Comparison of ENCODE assay signal across 18 cellular contexts in the genomic region with DNA sequence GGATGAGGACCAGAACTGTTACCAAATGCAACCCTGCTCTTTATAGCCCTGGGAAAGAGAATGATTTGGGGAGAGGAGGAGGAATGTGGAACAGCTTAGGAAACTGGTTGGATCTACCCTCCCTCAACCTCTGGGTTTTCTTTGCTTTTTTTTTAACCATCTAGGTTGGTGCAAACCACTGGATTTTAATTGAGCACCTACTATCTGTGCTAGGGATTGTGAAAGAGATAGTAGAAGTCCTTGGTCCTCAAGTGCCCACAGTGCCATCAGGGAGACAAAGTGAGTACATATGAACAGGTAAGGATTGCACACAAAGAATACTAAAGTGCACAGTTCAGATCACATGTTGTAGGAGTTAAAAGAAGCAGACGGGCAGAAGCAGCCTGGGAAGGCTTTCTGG. TPM values are rescaled to one million over a fixed set of nuclear protein-coding genes. Genes with fewer than 3 reads are reported as not detected.
A peak's percentile ranks its signal among the peaks of the same experiment; 100 is the strongest.
DNase-seq lines count a peak whose midpoint lies in the region; ATAC-seq and TF ChIP-seq lines count a peak whose summit lies in the region.
"Had no signal": no experiment of that assay in that cellular context is flagged by ENCODE, and none has a peak within 500 bp of the region (broad histone marks: within the 10 kb centered on the region; RNA-seq: fewer than 3 reads in every experiment).

No MANE protein-coding gene starts in this region.

- no peak for TF ChIP-seq EP300 in stomach (IDR thresholded peaks at IDR 0.05)

- no peaks in the 10 kb centered on the region for H3K9me3 Mint-ChIP-seq in activated T-cell treated with anti-CD3 and anti-CD28 coated beads, Interleukin-2, amount 50 U/mL, for 24 hours
- H3K9me3 Mint-ChIP-seq in endothelial cell (ENCODE audit: unreplicated experiment): peaks cover 3% of the 10 kb centered on the region
- H3K9me3 Mint-ChIP-seq: dendritic cell treated with granulocyte-macrophage colony-stimulating factor and Interleukin-4, amounts not matched to agents 40 ng/mL and 50 ng/mL, for 4 days had no signal

- POLR2A ChIA-PET in Panc1 (lab: Charles Lee): no interaction called here

- H3K27ac ChIP-seq in Panc1 (ENCODE audit: low read length): peak overlapping the region; percentile 87; the same call in 1 of the 2 replicates
- peak overlapping the region in 4 of 5 donors; percentile 4 to 99 (median 97) for H3K27ac ChIP-seq in stomach
- H3K27ac ChIP-seq: parathyroid adenoma had no signal

- CTCF ChIA-PET in Panc1 (lab: Charles Lee): no interaction called here

- peaks cover 93% of the 10 kb centered on the region for H3K36me3 Mint-ChIP-seq in activated T-cell treated with anti-CD3 and anti-CD28 coated beads, Interleukin-2, amount 50 U/mL, for 24 hours (ENCODE audit: low read depth)
- peaks cover 54% of the 10 kb centered on the region for H3K36me3 Mint-ChIP-seq in endothelial cell (ENCODE audit: low read depth, unreplicated experiment)

- intact Hi-C loops in Panc1 (cut with micrococcal nuclease; ENCODE audit: unreplicated experiment) (no loop called here), stomach (cut with DNase I; ENCODE audit: low total_unique reads) (no loop called here), left colon (cut with DNase I, micrococcal nuclease) (no loop called here)

- no peak for DNase-seq in activated T-cell treated with anti-CD3 and anti-CD28 coated beads, Interleukin-2, amount 50 U/mL, for 24 hours
- DNase-seq in activated T-cell treated with anti-CD3 and anti-CD28 coated beads for 4 hours (no peak), Panc1 (ENCODE audit: low read depth, low spot score) (no peak), endothelial cell (ENCODE audit: low spot score) (no peak), stomach (no peak), left colon (no peak), NCI-H1092 treated with DMSO at 0.1 percent for 48 hours (lab: John Stamatoyannopoulos, UW) (no peak), NCI-H526 treated with DMSO at 0.1 percent for 48 hours (lab: John Stamatoyannopoulos, UW) (no peak)
- DNase-seq: GDM1; MV-4-11; NCI-H345; stimulated activated CD4-positive, alpha-beta T cell treated with anti-CD3 and anti-CD28 coated beads, Interleukin-4, amount 100 ng/mL, for 4 hours had no signal

- no peaks in the 10 kb centered on the region for H3K9me3 ChIP-seq in Panc1 (ENCODE audit: control insufficient read depth, insufficient read depth, low read depth, low read length)
- H3K9me3 ChIP-seq in stomach: no peaks in the 10 kb centered on the region

- 56 to 73% (median 60%) methylated on average over 1 of the region's 1 CpG for WGBS in stomach, 5 donors

- no peak for ATAC-seq in Panc1
- no peak for ATAC-seq in left colon
- ATAC-seq: Right ventricle myocardium inferior had no signal

- H3K27me3 ChIP-seq in Panc1 (ENCODE audit: control insufficient read depth, insufficient read depth, low read length): no peaks in the 10 kb centered on the region
- no peaks in the 10 kb centered on the region for H3K27me3 ChIP-seq in stomach

- peaks cover 70% of the 10 kb centered on the region for H3K4me1 Mint-ChIP-seq in activated T-cell treated with anti-CD3 and anti-CD28 coated beads, Interleukin-2, amount 50 U/mL, for 24 hours (ENCODE audit: low read depth)
- H3K4me1 Mint-ChIP-seq in endothelial cell (ENCODE audit: unreplicated experiment): peaks cover 35% of the 10 kb centered on the region

- H3K36me3 ChIP-seq in Panc1 (ENCODE audit: control insufficient read depth, insufficient read depth, low read length) (0 out of 2 replicates have a peak, but pooled peaks cover 5% of the 10 kb centered on the region), stomach (peaks cover 29 to 53% (median 39%) of the 10 kb centered on the region in 4 donors)

- BruUV-seq in Panc1 (replicated peaks; lab: Mats Ljungman, UMichigan): no TSS peak

- H3K4me3 ChIP-seq in Panc1 (ENCODE audit: low read depth in 2 of 2, low read length in 2 of 2): no peak overlapping the region
- no peak overlapping the region for H3K4me3 ChIP-seq in stomach

- H3K4me3 Mint-ChIP-seq in activated T-cell treated with anti-CD3 and anti-CD28 coated beads, Interleukin-2, amount 50 U/mL, for 24 hours: peak overlapping the region; percentile 87
- H3K4me3 Mint-ChIP-seq in endothelial cell (ENCODE audit: unreplicated experiment): peak overlapping the region; percentile 38
- H3K4me3 Mint-ChIP-seq: dendritic cell treated with granulocyte-macrophage colony-stimulating factor and Interleukin-4, amounts not matched to agents 40 ng/mL and 50 ng/mL, for 4 days had no signal

- in situ Hi-C loops in Panc1 (cut with HindIII; ENCODE audit: low pct_unique_long_range_greater_than_20kb, low sequenced_read_pairs): no loop called here

- H3K27me3 Mint-ChIP-seq in activated T-cell treated with anti-CD3 and anti-CD28 coated beads, Interleukin-2, amount 50 U/mL, for 24 hours: no peaks in the 10 kb centered on the region
- H3K27me3 Mint-ChIP-seq in endothelial cell (ENCODE audit: unreplicated experiment): peaks cover 35% of the 10 kb centered on the region
- H3K27me3 Mint-ChIP-seq: dendritic cell treated with granulocyte-macrophage colony-stimulating factor and Interleukin-4, amounts not matched to agents 40 ng/mL and 50 ng/mL, for 4 days had no signal

- peaks cover 74% of the 10 kb centered on the region for H3K4me1 ChIP-seq in Panc1 (ENCODE audit: control insufficient read depth, insufficient read depth, low read length)
- H3K4me1 ChIP-seq in stomach: peaks cover 63 to 89% (median 80%) of the 10 kb centered on the region in 4 donors

- H3K27ac Mint-ChIP-seq in activated T-cell treated with anti-CD3 and anti-CD28 coated beads, Interleukin-2, amount 50 U/mL, for 24 hours: peak overlapping the region; percentile 95
- H3K27ac Mint-ChIP-seq in endothelial cell (ENCODE audit: unreplicated experiment): no peak overlapping the region
- H3K27ac Mint-ChIP-seq: dendritic cell treated with granulocyte-macrophage colony-stimulating factor and Interleukin-4, amounts not matched to agents 40 ng/mL and 50 ng/mL, for 4 days had no signal

- TF ChIP-seq CTCF in Panc1 (IDR thresholded peaks at IDR 0.05): no peak
- TF ChIP-seq CTCF in endothelial cell (IDR thresholded peaks at IDR 0.05; ENCODE audit: unreplicated experiment): no peak
- TF ChIP-seq CTCF in stomach (IDR thresholded peaks at IDR 0.05): no peak

- TF ChIP-seq POLR2A in stomach (IDR thresholded peaks at IDR 0.05): no peak

RNA-seq across cellular contexts. Expression of a gene that starts 4.7 kb away (rescaled TPM):
- 474 TPM for total RNA-seq in Panc1 (2021; ENCODE audit: unreplicated experiment)
- polyA plus RNA-seq in Panc1 (2012; ENCODE audit: insufficient read length): 550 TPM
- 95.2 TPM for total RNA-seq in endothelial cell (ENCODE audit: unreplicated experiment)
- 100 to 1,000 TPM in 4 of 5 donors, 10 to 100 TPM in 1; 49.0 to 445 (median 239) TPM for total RNA-seq in stomach
- 1,000 to 10,000 TPM in 1 of 3 donors, 100 to 1,000 TPM in 2; 306 to 1,290 (median 583) TPM for polyA plus RNA-seq in stomach
- 100 to 1,000 TPM; 268 to 291 TPM for total RNA-seq in left colon

RNA-seq across cellular contexts. Expression of a gene that starts 20.7 kb away (rescaled TPM):
- total RNA-seq in Panc1 (2021; ENCODE audit: unreplicated experiment) (1.6 TPM), endothelial cell (ENCODE audit: unreplicated experiment) (1.0 TPM), stomach (1 to 10 TPM in 1 of 5 donors, under 1 TPM in 1, not detected in 3; 0.73 to 1.0 TPM), left colon (under 1 TPM; 0.31 to 0.34 TPM)
- polyA plus RNA-seq in Panc1 (2012; ENCODE audit: insufficient read length): 0.40 TPM
- polyA plus RNA-seq in stomach: under 1 TPM in 2 of 3 donors, not detected in 1; 0.30 to 0.31 TPM

RNA-seq across cellular contexts. Expression of a gene that starts 24.8 kb away (rescaled TPM):
- 0.51 TPM for total RNA-seq in Panc1 (2021; ENCODE audit: unreplicated experiment)
- polyA plus RNA-seq in Panc1 (2012; ENCODE audit: insufficient read length): 0.44 TPM
- 2.2 TPM for total RNA-seq in endothelial cell (ENCODE audit: unreplicated experiment)
- total RNA-seq in stomach: 10 to 100 TPM in 3 of 5 donors, 1 to 10 TPM in 2; 4.9 to 36.2 (median 15.6) TPM
- polyA plus RNA-seq in stomach: 1 to 10 TPM; 2.0 to 8.2 (median 7.3) TPM
- total RNA-seq in left colon: 10 to 100 TPM; 31.5 to 46.3 TPM
- total RNA-seq: fibroblast of villous mesenchyme had no signal

RNA-seq across cellular contexts. Expression of a gene that starts 33.4 kb away (rescaled TPM):
- total RNA-seq in Panc1 (2021; ENCODE audit: unreplicated experiment): not detected
- not detected for polyA plus RNA-seq in Panc1 (2012; ENCODE audit: insufficient read length)
- not detected for total RNA-seq in endothelial cell (ENCODE audit: unreplicated experiment)
- total RNA-seq in stomach: not detected
- under 1 TPM in 1 of 3 donors, not detected in 2; 0.87 TPM for polyA plus RNA-seq in stomach
- total RNA-seq in left colon: not detected
- total RNA-seq: fibroblast of villous mesenchyme, kidney epithelial cell, Right ventricle myocardium inferior, temporal lobe had no signal

RNA-seq across cellular contexts. Expression of a gene that starts 58.2 kb away (rescaled TPM):
- total RNA-seq in Panc1 (2021; ENCODE audit: unreplicated experiment) (not detected), endothelial cell (ENCODE audit: unreplicated experiment) (not detected), stomach (1 to 10 TPM in 1 of 5 donors, not detected in 4; 2.5 TPM), left colon (not detected)
- polyA plus RNA-seq in Panc1 (2012; ENCODE audit: insufficient read length): not detected
- polyA plus RNA-seq in stomach: under 1 TPM in 1 of 3 donors, not detected in 2; 0.30 TPM
- total RNA-seq: fibroblast of villous mesenchyme, kidney epithelial cell, Right ventricle myocardium inferior, temporal lobe had no signal
